Comparison of ENCODE assay signal across 32 cellular contexts in genomic region chr11:119309953-119310681, GRCh38. TPM values are rescaled to one million over a fixed set of nuclear protein-coding genes. Genes with fewer than 3 reads are reported as not detected.
DNase-seq lines count a peak whose midpoint lies in the region; ATAC-seq and TF ChIP-seq lines count a peak whose summit lies in the region.
"Had no signal": no experiment of that assay in that cellular context is flagged by ENCODE, and none has a peak within 500 bp of the region (broad histone marks: within the 10 kb centered on the region; RNA-seq: fewer than 3 reads in every experiment).

No MANE protein-coding gene starts in this region.

- no peak for ATAC-seq in GM19463 (IDR thresholded peaks at IDR 0.05; ENCODE audit: unreplicated experiment)
- ATAC-seq: activated CD8-positive, alpha-beta memory T cell treated with anti-CD3 and anti-CD28 coated beads, Interleukin-2, amount 10 ng/mL, durations not matched to agents 7 days and 5 days; activated T-cell treated with anti-CD3 and anti-CD28 coated beads, Interleukin-2, amount 50 U/mL, for 72 hours; left lung; right cardiac atrium; upper lobe of right lung had no signal

- WGBS in mesendoderm (ENCODE audit: extremely low coverage, insufficient coverage, low lambda C conversion rate) = no CpG with 5 or more reads among the region's 17 CpGs
- 77 to 87% (median 79%) methylated on average over 14 to 17 of the region's 17 CpGs for WGBS in stomach, 5 donors

- peak; percentile 91 for DNase-seq in mesendoderm
- DNase-seq in stomach = no peak
- no peak for DNase-seq in cortex of kidney (lab: John Stamatoyannopoulos, UW)
- DNase-seq in type B pancreatic cell (ENCODE audit: extremely low spot score, unreplicated experiment) = no peak
- DNase-seq in activated effector memory CD4-positive, alpha-beta T cell treated with anti-CD3 and anti-CD28 coated beads, Interleukin-2, amount 50 U/mL, for 16 hours = no peak
- DNase-seq: activated B cell treated with CpG ODN at 0.5 μM for 24 hours; activated CD4-positive, alpha-beta T cell treated with anti-CD3 and anti-CD28 coated beads, Interleukin-2, amount 50 U/mL, for 1 hour; activated CD8-positive, alpha-beta memory T cell treated with anti-CD3 and anti-CD28 coated beads, Interleukin-2, amount 10 ng/mL, durations not matched to agents 7 days and 5 days; activated naive CD4-positive, alpha-beta T cell treated with Interleukin-2 at 50 U/mL for 16 hours; activated T-cell treated with anti-CD3 and anti-CD28 coated beads, Interleukin-2, amount 50 U/mL, for 72 hours; DND-41; GOT3; KBM-7; left lung; mesenchymal stem cell; MG63; NCI-H1105 treated with DMSO at 0.1 percent for 48 hours; NCI-H1930; NCI-H2171 treated with DMSO at 0.1 percent for 48 hours; NCI-H524 treated with DMSO at 0.1 percent for 48 hours; OCI-M1; posterior cingulate gyrus; SK-N-SH; stimulated activated CD4-positive, alpha-beta T cell treated with anti-CD3 and anti-CD28 coated beads, Interleukin-1b, Interleukin-23, amount 100 ng/mL, for 48 hours; upper lobe of right lung had no signal

- H3K27ac ChIP-seq in HEK293 (ENCODE audit: extremely low read depth, low read depth, low read length) = no peak overlapping the region
- no peak overlapping the region for H3K27ac ChIP-seq in mesendoderm (ENCODE audit: low read depth, low read length)
- peak overlapping the region in 4 of 5 donors; percentile 15 to 95 (median 59) for H3K27ac ChIP-seq in stomach
- H3K27ac ChIP-seq: left lung, upper lobe of right lung had no signal

- no peaks in the 10 kb centered on the region for H3K27me3 Mint-ChIP-seq in brain
- H3K27me3 Mint-ChIP-seq in type B pancreatic cell = peaks cover 12% of the 10 kb centered on the region

- no peak overlapping the region for H3K4ac ChIP-seq in mesendoderm (ENCODE audit: low read depth, low read length)

- H3K9me3 ChIP-seq in HEK293 (ENCODE audit: control insufficient read depth, insufficient read depth, low read depth, low read length) (no peaks in the 10 kb centered on the region), stomach (no peaks in the 10 kb centered on the region)
- H3K9me3 ChIP-seq: BLaER1 treated with 17β-estradiol and CSF1 and Interleukin-3, amounts not matched to agents 10 nM and 100 nM; left lung; MG63; SK-N-SH; upper lobe of right lung had no signal

- CTCF ChIA-PET in HEK293 (lab: Yijun Ruan, JAX) = interaction anchor here (1.0 to 4.4 kb wide), 5 partner anchors 12 to 63 kb away, joined by 3 to 20 read pairs (median 6); no protein-coding TSS in a partner anchor

- H3K56ac ChIP-seq in mesendoderm (ENCODE audit: low read length) = no peak overlapping the region

- no peak overlapping the region for H4K8ac ChIP-seq in mesendoderm (ENCODE audit: low read depth, low read length)

- no peak overlapping the region for H3K4me2 ChIP-seq in mesendoderm (ENCODE audit: low read length)
- H3K4me2 ChIP-seq: BLaER1 treated with 17β-estradiol and CSF1 and Interleukin-3, amounts not matched to agents 10 nM and 100 nM; SK-N-SH had no signal

- H3K4me3 ChIP-seq in HEK293 (ENCODE audit: low read depth, low read length) (no peak overlapping the region), mesendoderm (ENCODE audit: low read length) (no peak overlapping the region), stomach (no peak overlapping the region)
- H3K4me3 ChIP-seq: BLaER1 treated with 17β-estradiol and CSF1 and Interleukin-3, amounts not matched to agents 10 nM and 100 nM; left lung; MG63; upper lobe of right lung had no signal

- H3K9me3 Mint-ChIP-seq in brain = no peaks in the 10 kb centered on the region
- H3K9me3 Mint-ChIP-seq in type B pancreatic cell = no peaks in the 10 kb centered on the region
- H3K9me3 Mint-ChIP-seq: activated B cell treated with CpG ODN at 0.5 μM for 24 hours; activated T-cell treated with anti-CD3 and anti-CD28 coated beads, Interleukin-2, amount 50 U/mL, for 72 hours had no signal

- no peak for TF ChIP-seq POLR2A in stomach (IDR thresholded peaks at IDR 0.05)

- TF ChIP-seq CTCF in HEK293 (tag by site-specific recombination; IDR thresholded peaks at IDR 0.05) (no peak), brain (conservative IDR thresholded peaks at IDR 0.05) (no peak), stomach (IDR thresholded peaks at IDR 0.05) (no peak), type B pancreatic cell (conservative IDR thresholded peaks at IDR 0.05) (no peak)

- H3K4me1 Mint-ChIP-seq in brain (peaks cover 11% of the 10 kb centered on the region), type B pancreatic cell (ENCODE audit: unreplicated experiment) (peaks cover 3% of the 10 kb centered on the region)

- no peak overlapping the region for H2BK15ac ChIP-seq in mesendoderm (replicated peaks; ENCODE audit: low read depth)

- no peak overlapping the region for H2AK5ac ChIP-seq in mesendoderm (ENCODE audit: low read length)

- H3K18ac ChIP-seq in mesendoderm (ENCODE audit: low read length) = no peak overlapping the region

- H3K79me2 ChIP-seq in mesendoderm (ENCODE audit: control insufficient read depth, insufficient read depth, low read length) = no peaks in the 10 kb centered on the region

- H3K79me1 ChIP-seq in mesendoderm (ENCODE audit: low read length) = peaks cover 2% of the 10 kb centered on the region

- H3K36me3 Mint-ChIP-seq in brain (peaks cover 11% of the 10 kb centered on the region), type B pancreatic cell (peaks cover 3% of the 10 kb centered on the region)
- H3K36me3 Mint-ChIP-seq: activated CD8-positive, alpha-beta memory T cell treated with anti-CD3 and anti-CD28 coated beads, Interleukin-2, amount 10 ng/mL, durations not matched to agents 7 days and 5 days had no signal

- TF ChIP-seq EP300 in stomach (IDR thresholded peaks at IDR 0.05) = no peak

- H4K5ac ChIP-seq in mesendoderm (ENCODE audit: low read length) = no peak overlapping the region

- H3K9ac ChIP-seq in mesendoderm (ENCODE audit: low read length) = no peak overlapping the region
- H3K9ac ChIP-seq: SK-N-SH had no signal

- no peak overlapping the region for H2BK120ac ChIP-seq in mesendoderm (ENCODE audit: low read depth, low read length)

- no peak overlapping the region for H2BK5ac ChIP-seq in mesendoderm (ENCODE audit: low read length)

- POLR2A ChIA-PET in HEK293 (lab: Yijun Ruan, JAX) = interaction anchor here (0.9 to 4.8 kb wide), 2 partner anchors 7 to 31 kb away, joined by 4 to 35 read pairs; partner anchors contain the start of gene MCAM

- H3K27ac Mint-ChIP-seq in brain (peak overlapping the region in 3 of 5 experiments; percentile 24 to 88 (median 57)), type B pancreatic cell (no peak overlapping the region)
- H3K27ac Mint-ChIP-seq: activated B cell treated with CpG ODN at 0.5 μM for 24 hours; activated CD8-positive, alpha-beta memory T cell treated with anti-CD3 and anti-CD28 coated beads, Interleukin-2, amount 10 ng/mL, durations not matched to agents 7 days and 5 days; activated T-cell treated with anti-CD3 and anti-CD28 coated beads, Interleukin-2, amount 50 U/mL, for 72 hours had no signal

- H3K36me3 ChIP-seq in HEK293 (ENCODE audit: control insufficient read depth in 2 of 2, insufficient read depth in 1 of 2, low read length in 2 of 2) = peaks cover 0 to 65% of the 10 kb centered on the region in 2 experiments; a peak in 2 of 3 replicates
- peaks cover 6% of the 10 kb centered on the region for H3K36me3 ChIP-seq in mesendoderm (ENCODE audit: control insufficient read depth, insufficient read depth, low read length)
- peaks cover 9 to 84% (median 55%) of the 10 kb centered on the region in 4 donors for H3K36me3 ChIP-seq in stomach
- H3K36me3 ChIP-seq: MG63 had no signal

- H3K23ac ChIP-seq in mesendoderm (ENCODE audit: low read length) = no peak overlapping the region

- intact Hi-C loops in stomach (cut with DNase I; ENCODE audit: low total_unique reads) = no loop called here

- H3K27me3 ChIP-seq in mesendoderm (ENCODE audit: insufficient read depth, low read length, poor library complexity) = no peaks in the 10 kb centered on the region
- H3K27me3 ChIP-seq in stomach = peaks cover 0 to 12% (median 7%) of the 10 kb centered on the region in 3 donors
- H3K27me3 ChIP-seq: MG63 had no signal

- H3K4me3 Mint-ChIP-seq in brain (no peak overlapping the region), type B pancreatic cell (no peak overlapping the region)
- H3K4me3 Mint-ChIP-seq: activated B cell treated with CpG ODN at 0.5 μM for 24 hours; activated CD8-positive, alpha-beta memory T cell treated with anti-CD3 and anti-CD28 coated beads, Interleukin-2, amount 10 ng/mL, durations not matched to agents 7 days and 5 days; activated T-cell treated with anti-CD3 and anti-CD28 coated beads, Interleukin-2, amount 50 U/mL, for 72 hours had no signal

- H3K4me1 ChIP-seq in HEK293 (ENCODE audit: control insufficient read depth, insufficient read depth, low read length) = no peaks in the 10 kb centered on the region
- peaks cover 2% of the 10 kb centered on the region for H3K4me1 ChIP-seq in mesendoderm (ENCODE audit: control insufficient read depth, low read depth, low read length)
- H3K4me1 ChIP-seq in stomach = peaks cover 4 to 59% (median 22%) of the 10 kb centered on the region in 4 donors
- H3K4me1 ChIP-seq: upper lobe of right lung had no signal

TF ChIP-seq in HEK293, 187 proteins besides CTCF, POLR2A, EP300 and RAD21:
- peak; percentile 82 for TF ChIP-seq GLIS1 (tag by site-specific recombination; IDR thresholded peaks at IDR 0.05)
- no peak for TF ChIP-seq ZNF423 (tag by site-specific recombination; IDR thresholded peaks at IDR 0.05)

RNA-seq across cellular contexts. Expression of gene MCAM, which starts 6.8 kb away (rescaled TPM):
- polyA plus RNA-seq in brain (ENCODE audit: insufficient read depth, low read depth, low replicate concordance) (58.3 TPM), stomach (10 to 100 TPM in 2 of 3 donors, 1 to 10 TPM in 1; 7.3 to 54.8 (median 16.0) TPM)
- 35.7 TPM for polyA plus RNA-seq in mesendoderm (2013, experiment 1 of 2)
- 36.5 TPM for polyA plus RNA-seq in mesendoderm (2013, experiment 2 of 2)
- total RNA-seq in stomach (100 to 1,000 TPM in 3 of 5 donors, 10 to 100 TPM in 2; 49.6 to 379 (median 111) TPM), type B pancreatic cell (ENCODE audit: low replicate concordance) (3.0 and 10.3 TPM in 2 replicates)

RNA-seq across cellular contexts. Expression of gene RNF26, which starts 24.2 kb away (rescaled TPM):
- polyA plus RNA-seq in brain (ENCODE audit: insufficient read depth, low read depth, low replicate concordance) (52.0 TPM), stomach (10 to 100 TPM in 2 of 3 donors, 1 to 10 TPM in 1; 7.0 to 14.8 (median 10.3) TPM)
- 59.6 TPM for polyA plus RNA-seq in mesendoderm (2013, experiment 1 of 2)
- 61.0 TPM for polyA plus RNA-seq in mesendoderm (2013, experiment 2 of 2)
- total RNA-seq in stomach (10 to 100 TPM in 2 of 5 donors, 1 to 10 TPM in 2, not detected in 1; 1.3 to 45.8 (median 11.7) TPM), type B pancreatic cell (ENCODE audit: low replicate concordance) (40.3 and 45.6 TPM in 2 replicates)

RNA-seq across cellular contexts. Expression of gene C1QTNF5, which starts 30.6 kb away (rescaled TPM):
- polyA plus RNA-seq in brain (ENCODE audit: insufficient read depth, low read depth, low replicate concordance) (13.2 TPM), stomach (10 to 100 TPM; 12.7 to 30.3 (median 20.6) TPM)
- polyA plus RNA-seq in mesendoderm (2013, experiment 1 of 2) = 0.35 TPM
- polyA plus RNA-seq in mesendoderm (2013, experiment 2 of 2) = 0.32 TPM
- total RNA-seq in stomach (100 to 1,000 TPM in 1 of 5 donors, 10 to 100 TPM in 4; 11.4 to 169 (median 17.4) TPM), type B pancreatic cell (ENCODE audit: low replicate concordance) (2.0 and 4.0 TPM in 2 replicates)
- total RNA-seq: activated B cell treated with CpG ODN at 0.5 μM for 24 hours; activated CD8-positive, alpha-beta memory T cell treated with anti-CD3 and anti-CD28 coated beads, Interleukin-2, amount 10 ng/mL, durations not matched to agents 7 days and 5 days; activated T-cell treated with anti-CD3 and anti-CD28 coated beads, Interleukin-2, amount 50 U/mL, for 72 hours; T-helper 1 cell treated with Interleukin-12 subunit alpha and Interleukin-12 subunit beta and Interleukin-4 antibody, amounts not matched to agents 30 ng/mL and 1 ng/mL, for 36 hours had no signal

RNA-seq across cellular contexts. Expression of gene MFRP, which starts 36.4 kb away (rescaled TPM):
- polyA plus RNA-seq in brain (ENCODE audit: insufficient read depth, low read depth, low replicate concordance) (not detected), stomach (not detected)
- not detected for polyA plus RNA-seq in mesendoderm (2013, experiment 1 of 2)
- not detected for polyA plus RNA-seq in mesendoderm (2013, experiment 2 of 2)
- total RNA-seq in stomach (not detected), type B pancreatic cell (ENCODE audit: low replicate concordance) (not detected in 2 replicates)
- total RNA-seq: activated B cell treated with CpG ODN at 0.5 μM for 24 hours; activated CD8-positive, alpha-beta memory T cell treated with anti-CD3 and anti-CD28 coated beads, Interleukin-2, amount 10 ng/mL, durations not matched to agents 7 days and 5 days; activated T-cell treated with anti-CD3 and anti-CD28 coated beads, Interleukin-2, amount 50 U/mL, for 72 hours; HT1080; left lung; T-helper 1 cell treated with Interleukin-12 subunit alpha and Interleukin-12 subunit beta and Interleukin-4 antibody, amounts not matched to agents 30 ng/mL and 1 ng/mL, for 36 hours; upper lobe of right lung had no signal
- polyA plus RNA-seq: SK-N-SH had no signal

Comparison
In these comparisons a context has a peak if more than half of its experiments do, and no peak if none do; other contexts are left out.
1. H3K27ac ChIP-seq: peak in stomach (4 of 5); none in HEK293 (single experiment) and mesendoderm (single experiment).